ENCODE assay signal across 13 cellular contexts in the genomic region with DNA sequence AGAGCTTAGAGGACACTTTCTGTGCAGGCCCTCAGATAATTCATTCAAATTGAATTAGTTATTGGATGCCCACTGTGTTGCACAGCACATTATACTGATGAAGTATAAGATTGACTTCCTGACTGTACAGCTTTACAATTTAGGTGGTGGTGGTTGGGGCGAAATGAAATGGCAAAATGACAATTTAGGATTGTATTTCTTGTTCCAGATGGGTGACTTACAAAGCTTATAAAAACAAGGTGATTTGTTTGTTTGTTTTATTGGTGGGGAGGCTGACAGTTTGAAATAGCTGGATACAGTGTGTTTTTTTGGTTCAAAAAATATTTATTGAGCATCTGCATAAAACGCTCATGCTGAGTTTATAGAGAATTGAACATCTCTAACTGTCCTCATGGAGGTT. TPM values are rescaled to one million over a fixed set of nuclear protein-coding genes. Genes with fewer than 3 reads are reported as not detected.
DNase-seq lines count a peak whose midpoint lies in the region; ATAC-seq and TF ChIP-seq lines count a peak whose summit lies in the region.
"Had no signal": no experiment of that assay in that cellular context is flagged by ENCODE, and none has a peak within 500 bp of the region (broad histone marks: within the 10 kb centered on the region; RNA-seq: fewer than 3 reads in every experiment).

No MANE protein-coding gene starts in this region.

- H3K4me3 Mint-ChIP-seq in activated CD8-positive, alpha-beta memory T cell treated with anti-CD3 and anti-CD28 coated beads, Interleukin-2, amount 10 ng/mL, durations not matched to agents 7 days and 5 days: peak overlapping the region; percentile 21

- H3K4me1 ChIP-seq in fibroblast of lung (ENCODE audit: control insufficient read depth, extremely low read depth, insufficient read depth, low read length) (peaks cover 6% of the 10 kb centered on the region), skeletal muscle satellite cell (ENCODE audit: control insufficient read depth, insufficient read depth, low read length) (peaks cover 31% of the 10 kb centered on the region)

- no peak overlapping the region for H2AFZ ChIP-seq in fibroblast of lung (ENCODE audit: low read length)

- peaks cover 3% of the 10 kb centered on the region for H4K20me1 ChIP-seq in fibroblast of lung (ENCODE audit: control insufficient read depth, extremely low read depth, insufficient read depth, low read length)

- no peaks in the 10 kb centered on the region for H3K9me3 Mint-ChIP-seq in activated CD8-positive, alpha-beta memory T cell treated with anti-CD3 and anti-CD28 coated beads, Interleukin-2, amount 10 ng/mL, durations not matched to agents 7 days and 5 days (ENCODE audit: low read depth)

- DNase-seq in activated CD8-positive, alpha-beta memory T cell treated with anti-CD3 and anti-CD28 coated beads, Interleukin-2, amount 10 ng/mL, durations not matched to agents 7 days and 5 days: no peak
- DNase-seq in activated CD8-positive, alpha-beta memory T cell treated with anti-CD3 and anti-CD28 coated beads for 24 hours: no peak
- DNase-seq in SK-N-MC (ENCODE audit: low read depth, low spot score): no peak
- DNase-seq in fibroblast of lung (ENCODE audit: low read depth in 2 of 2): no peak
- DNase-seq in OCI-M1 (lab: John Stamatoyannopoulos, UW): no peak
- no peak for DNase-seq in foreskin melanocyte
- DNase-seq: activated CD4-positive, alpha-beta T cell treated with anti-CD3 and anti-CD28 coated beads, Interleukin-2, amount 50 U/mL, for 1 hour; kidney glomerular epithelial cell; NCI-H774; stimulated activated CD4-positive, alpha-beta T cell treated with anti-CD3 and anti-CD28 coated beads, Interleukin-15, amount 100 ng/mL, for 24 hours had no signal

- TF ChIP-seq CTCF in fibroblast of lung (conservative IDR thresholded peaks at IDR 0.05 in 1 of 2, IDR thresholded peaks at IDR 0.05 in 1 of 2; ENCODE audit: low read depth in 1 of 2, low read length in 2 of 2): no peak

- H3K9me3 ChIP-seq in SK-N-MC (ENCODE audit: low read depth, low read length) (no peaks in the 10 kb centered on the region), fibroblast of lung (ENCODE audit: control insufficient read depth, insufficient read depth, low read depth, low read length) (no peaks in the 10 kb centered on the region), skeletal muscle satellite cell (replicated peaks; ENCODE audit: low read length) (no peaks in the 10 kb centered on the region)
- H3K9me3 ChIP-seq: thoracic aorta had no signal

- CTCF ChIA-PET in activated CD8-positive, alpha-beta memory T cell treated with anti-CD3 and anti-CD28 coated beads, Interleukin-2, amount 10 ng/mL, durations not matched to agents 7 days and 5 days (lab: Charles Lee): interaction anchor here (0.7 to 2.3 kb wide), 2 partner anchors 9 to 29 kb away, joined by 3 to 9 read pairs; no protein-coding TSS in a partner anchor

- H3K27me3 ChIP-seq in fibroblast of lung (ENCODE audit: control insufficient read depth, insufficient read depth, low read length) (no peaks in the 10 kb centered on the region), skeletal muscle satellite cell (ENCODE audit: control insufficient read depth, insufficient read depth, low read length) (peaks cover 3% of the 10 kb centered on the region)

- H3K79me2 ChIP-seq in fibroblast of lung (ENCODE audit: control insufficient read depth, insufficient read depth, low read length): peaks cover 57% of the 10 kb centered on the region

- ATAC-seq in activated CD8-positive, alpha-beta memory T cell treated with anti-CD3 and anti-CD28 coated beads, Interleukin-2, amount 10 ng/mL, durations not matched to agents 7 days and 5 days: no peak
- ATAC-seq in HG02588 (IDR thresholded peaks at IDR 0.05; ENCODE audit: unreplicated experiment): no peak

- H3K4me3 ChIP-seq in SK-N-MC (peak overlapping the region; percentile 84), fibroblast of lung (replicated peaks in 1 of 4; ENCODE audit: control extremely low read depth in 1 of 4, insufficient read depth in 1 of 4, low read depth in 3 of 4, low read length in 4 of 4) (peak overlapping the region; percentile 25 to 73 (median 70)), skeletal muscle satellite cell (ENCODE audit: low read length) (peak overlapping the region; percentile 87)

- H3K4me2 ChIP-seq in fibroblast of lung (ENCODE audit: extremely low read depth, insufficient read depth, low read length) (peak overlapping the region; percentile 81), skeletal muscle satellite cell (ENCODE audit: low read length) (peak overlapping the region; percentile 95)

- peaks cover 33% of the 10 kb centered on the region for H3K4me1 Mint-ChIP-seq in activated CD8-positive, alpha-beta memory T cell treated with anti-CD3 and anti-CD28 coated beads, Interleukin-2, amount 10 ng/mL, durations not matched to agents 7 days and 5 days

- H3K27me3 Mint-ChIP-seq in activated CD8-positive, alpha-beta memory T cell treated with anti-CD3 and anti-CD28 coated beads, Interleukin-2, amount 10 ng/mL, durations not matched to agents 7 days and 5 days: peaks cover 8% of the 10 kb centered on the region

- peak overlapping the region; percentile 96 for H3K9ac ChIP-seq in SK-N-MC (ENCODE audit: insufficient read length)
- H3K9ac ChIP-seq in fibroblast of lung (ENCODE audit: insufficient read depth, low read length): no peak overlapping the region
- H3K9ac ChIP-seq in skeletal muscle satellite cell (ENCODE audit: low read depth, low read length): peak overlapping the region; percentile 96

- H3K27ac ChIP-seq in SK-N-MC: no peak overlapping the region
- no peak overlapping the region for H3K27ac ChIP-seq in fibroblast of lung (ENCODE audit: insufficient read depth, low read length)
- H3K27ac ChIP-seq: thoracic aorta had no signal

- H3K27ac Mint-ChIP-seq in activated CD8-positive, alpha-beta memory T cell treated with anti-CD3 and anti-CD28 coated beads, Interleukin-2, amount 10 ng/mL, durations not matched to agents 7 days and 5 days: no peak overlapping the region

- H3K36me3 Mint-ChIP-seq in activated CD8-positive, alpha-beta memory T cell treated with anti-CD3 and anti-CD28 coated beads, Interleukin-2, amount 10 ng/mL, durations not matched to agents 7 days and 5 days: peaks cover 16% of the 10 kb centered on the region

- H3K36me3 ChIP-seq in SK-N-MC (ENCODE audit: insufficient read depth, low read length) (0 out of 2 replicates have a peak, but pooled peaks cover 9% of the 10 kb centered on the region), fibroblast of lung (ENCODE audit: control insufficient read depth, insufficient read depth, low read length) (no peaks in the 10 kb centered on the region), skeletal muscle satellite cell (ENCODE audit: insufficient read depth, low read length) (no peaks in the 10 kb centered on the region)
- H3K36me3 ChIP-seq: thoracic aorta had no signal

RNA-seq across cellular contexts. Expression of a gene that starts 1.6 kb away (rescaled TPM):
- total RNA-seq in activated CD8-positive, alpha-beta memory T cell treated with anti-CD3 and anti-CD28 coated beads, Interleukin-2, amount 10 ng/mL, durations not matched to agents 7 days and 5 days: 10 to 100 TPM; 22.1 to 29.9 TPM
- total RNA-seq in fibroblast of lung: 23.6 and 25.4 TPM in 2 replicates
- 23.5 and 23.9 TPM in 2 replicates for polyA plus RNA-seq in fibroblast of lung
- 13.9 and 15.1 TPM in 2 replicates for polyA plus RNA-seq in fibroblast of lung (2012)
- polyA minus RNA-seq in fibroblast of lung (ENCODE audit: low replicate concordance): 6.0 and 10.1 TPM in 2 replicates
- 18.5 and 24.2 TPM in 2 replicates for total RNA-seq in skeletal muscle satellite cell (2012; rRNA removed)

RNA-seq across cellular contexts. Expression of a gene that starts 25.0 kb away (rescaled TPM):
- 10 to 100 TPM in 1 of 2 experiments, 1 to 10 TPM in 1; 9.3 to 11.9 TPM for total RNA-seq in activated CD8-positive, alpha-beta memory T cell treated with anti-CD3 and anti-CD28 coated beads, Interleukin-2, amount 10 ng/mL, durations not matched to agents 7 days and 5 days
- total RNA-seq in fibroblast of lung: 12.8 and 16.8 TPM in 2 replicates
- 5.7 and 7.7 TPM in 2 replicates for polyA plus RNA-seq in fibroblast of lung
- 5.4 and 6.2 TPM in 2 replicates for polyA plus RNA-seq in fibroblast of lung (2012)
- polyA minus RNA-seq in fibroblast of lung (ENCODE audit: low replicate concordance): 2.7 TPM in 2 replicates
- 8.1 and 8.5 TPM in 2 replicates for total RNA-seq in skeletal muscle satellite cell (2012; rRNA removed)
